In genomic region chr5:143749581-143750204, GRCh38 we compare ENCODE assay signal across 14 cellular contexts.
"Had no signal": no experiment of that assay in that cellular context is flagged by ENCODE, and none has a peak within 500 bp of the region (broad histone marks: within the 10 kb centered on the region; RNA-seq: fewer than 3 reads in every experiment).

No MANE protein-coding gene starts in this region.

- H3K9ac ChIP-seq: parathyroid adenoma had no signal

- H3K27ac ChIP-seq: ascending aorta, cardiac muscle cell, colonic mucosa, epithelial cell of prostate, parathyroid adenoma, tibial nerve had no signal

- H3K9me3 ChIP-seq: ascending aorta, colonic mucosa, tibial nerve had no signal

- H3K27ac Mint-ChIP-seq: activated naive CD8-positive, alpha-beta T cell treated with anti-CD3 and anti-CD28 coated beads, Interleukin-2, amount 10 ng/mL, durations not matched to agents 7 days and 5 days; T-helper 2 cell treated with Interferon-gamma antibody and Interleukin-4, amounts not matched to agents 5 μg/mL and 100 μg/mL, for 36 hours had no signal

- H3K4me1 ChIP-seq: ascending aorta, colonic mucosa, tibial nerve had no signal

- H3K9me3 Mint-ChIP-seq: activated naive CD8-positive, alpha-beta T cell treated with anti-CD3 and anti-CD28 coated beads, Interleukin-2, amount 10 ng/mL, durations not matched to agents 7 days and 5 days; neural crest cell had no signal

- H2AFZ ChIP-seq: parathyroid adenoma had no signal

- DNase-seq: activated CD4-positive, alpha-beta T cell treated with anti-CD3 and anti-CD28 coated beads, Interleukin-2, amount 50 U/mL, for 48 hours; activated naive CD8-positive, alpha-beta T cell treated with anti-CD3 and anti-CD28 coated beads, Interleukin-2, amount 10 ng/mL, durations not matched to agents 7 days and 5 days; activated T-cell treated with anti-CD3 and anti-CD28 coated beads, Interleukin-2, amount 50 U/mL, for 48 hours; colonic mucosa; effector CD4-positive, alpha-beta T cell; left ventricle myocardium superior; SW 1271 had no signal

- H3K36me3 Mint-ChIP-seq: activated naive CD8-positive, alpha-beta T cell treated with anti-CD3 and anti-CD28 coated beads, Interleukin-2, amount 10 ng/mL, durations not matched to agents 7 days and 5 days had no signal

- H3K36me3 ChIP-seq: ascending aorta, cardiac muscle cell, colonic mucosa, tibial nerve had no signal

- H3K4me3 ChIP-seq: ascending aorta, cardiac muscle cell, colonic mucosa, tibial nerve had no signal

- H3K4me3 Mint-ChIP-seq: activated naive CD8-positive, alpha-beta T cell treated with anti-CD3 and anti-CD28 coated beads, Interleukin-2, amount 10 ng/mL, durations not matched to agents 7 days and 5 days; neural crest cell; T-helper 2 cell treated with Interferon-gamma antibody and Interleukin-4, amounts not matched to agents 5 μg/mL and 100 μg/mL, for 36 hours had no signal

- H3K4me1 Mint-ChIP-seq: activated naive CD8-positive, alpha-beta T cell treated with anti-CD3 and anti-CD28 coated beads, Interleukin-2, amount 10 ng/mL, durations not matched to agents 7 days and 5 days; neural crest cell had no signal

- H3K27me3 ChIP-seq: ascending aorta, cardiac muscle cell, colonic mucosa, tibial nerve had no signal

- H3K79me2 ChIP-seq: parathyroid adenoma had no signal
